ENCODE assay signal across 20 cellular contexts in genomic region chr13:63853816-63854215, GRCh38.
A peak's percentile ranks its signal among the peaks of the same experiment; 100 is the strongest.
DNase-seq lines count a peak whose midpoint lies in the region; ATAC-seq and TF ChIP-seq lines count a peak whose summit lies in the region.
"Had no signal": no experiment of that assay in that cellular context is flagged by ENCODE, and none has a peak within 500 bp of the region (broad histone marks: within the 10 kb centered on the region; RNA-seq: fewer than 3 reads in every experiment).

No MANE protein-coding gene starts in this region.

- no peak for TF ChIP-seq CTCF in A673 (conservative IDR thresholded peaks at IDR 0.05; ENCODE audit: low read depth, low read length)
- no peak for TF ChIP-seq CTCF in OCI-LY1 (IDR thresholded peaks at IDR 0.05; ENCODE audit: low read length)
- no peak for TF ChIP-seq CTCF in neural cell (IDR thresholded peaks at IDR 0.05; ENCODE audit: poor library complexity, severe bottlenecking)
- no peak for TF ChIP-seq CTCF in RWPE1 (conservative IDR thresholded peaks at IDR 0.05; ENCODE audit: low read depth)
- no peak for TF ChIP-seq CTCF in heart left ventricle (IDR thresholded peaks at IDR 0.05)

- H4K20me1 ChIP-seq in OCI-LY1 (ENCODE audit: insufficient read depth, low read length) (no peaks in the 10 kb centered on the region), neural cell (ENCODE audit: insufficient read depth) (no peaks in the 10 kb centered on the region)
- H4K20me1 ChIP-seq: BLaER1 treated with 17β-estradiol and CSF1 and Interleukin-3, amounts not matched to agents 10 nM and 100 nM had no signal

- H3K9ac ChIP-seq in OCI-LY1 (ENCODE audit: low read length) (no peak overlapping the region), neural cell (ENCODE audit: low read length) (no peak overlapping the region)
- H3K9ac ChIP-seq: BLaER1 treated with 17β-estradiol and CSF1 and Interleukin-3, amounts not matched to agents 10 nM and 100 nM had no signal

- H3K9me2 ChIP-seq in OCI-LY1 (ENCODE audit: low read depth, low read length) (no peaks in the 10 kb centered on the region; the same call in 1 of the 2 replicates), neural cell (ENCODE audit: insufficient read depth, low read length) (no peaks in the 10 kb centered on the region)

- H3K9me3 ChIP-seq in A673 (ENCODE audit: low read depth, low read length, poor library complexity, severe bottlenecking) (no peaks in the 10 kb centered on the region), OCI-LY1 (ENCODE audit: low read length) (no peaks in the 10 kb centered on the region), neural cell (ENCODE audit: low read length) (no peaks in the 10 kb centered on the region), heart left ventricle (no peaks in the 10 kb centered on the region)
- H3K9me3 ChIP-seq: BE2C; BLaER1 treated with 17β-estradiol and CSF1 and Interleukin-3, amounts not matched to agents 10 nM and 100 nM; HAP-1 had no signal

- H3K4me2 ChIP-seq in OCI-LY1 (ENCODE audit: low read length) = no peak overlapping the region
- no peak overlapping the region for H3K4me2 ChIP-seq in neural cell (ENCODE audit: low read length)
- H3K4me2 ChIP-seq: BLaER1 treated with 17β-estradiol and CSF1 and Interleukin-3, amounts not matched to agents 10 nM and 100 nM had no signal

- H3K4me1 ChIP-seq in A673 (ENCODE audit: insufficient read depth, low read length, poor library complexity, severe bottlenecking) = peaks cover 5% of the 10 kb centered on the region
- no peaks in the 10 kb centered on the region for H3K4me1 ChIP-seq in OCI-LY1 (ENCODE audit: insufficient read depth, low read length, severe bottlenecking)
- no peaks in the 10 kb centered on the region for H3K4me1 ChIP-seq in heart left ventricle
- H3K4me1 ChIP-seq: BE2C; BLaER1 treated with 17β-estradiol and CSF1 and Interleukin-3, amounts not matched to agents 10 nM and 100 nM; HAP-1 had no signal

- H3F3A ChIP-seq in OCI-LY1 (ENCODE audit: insufficient read depth, low read length) (no peaks in the 10 kb centered on the region), neural cell (ENCODE audit: insufficient read depth, low read length, poor library complexity, severe bottlenecking) (no peaks in the 10 kb centered on the region)

- TF ChIP-seq RAD21 in neural cell (conservative IDR thresholded peaks at IDR 0.05) = no peak

- TF ChIP-seq EP300 in neural cell (conservative IDR thresholded peaks at IDR 0.05; ENCODE audit: poor library complexity, severe bottlenecking) = no peak

- H2AFZ ChIP-seq in OCI-LY1 (ENCODE audit: low read length) (peak overlapping the region; percentile 70; the same call in 1 of the 2 replicates), neural cell (ENCODE audit: low read depth, low read length) (no peak overlapping the region)

- H3K27me3 ChIP-seq in A673 (replicated peaks; ENCODE audit: insufficient read depth, low read depth, low read length, poor library complexity) (no peaks in the 10 kb centered on the region), OCI-LY1 (ENCODE audit: insufficient read depth, low read length) (no peaks in the 10 kb centered on the region), neural cell (ENCODE audit: insufficient read depth, low read depth, low read length) (no peaks in the 10 kb centered on the region), heart left ventricle (no peaks in the 10 kb centered on the region)
- H3K27me3 ChIP-seq: BE2C; BLaER1 treated with 17β-estradiol and CSF1 and Interleukin-3, amounts not matched to agents 10 nM and 100 nM had no signal

- no peak for TF ChIP-seq POLR2A in heart left ventricle (IDR thresholded peaks at IDR 0.05)

- ATAC-seq in HG03039 (IDR thresholded peaks at IDR 0.05; ENCODE audit: unreplicated experiment) = no peak
- ATAC-seq in heart left ventricle = no peak

- H3K36me3 ChIP-seq in A673 (ENCODE audit: insufficient read depth, low read length, poor library complexity, severe bottlenecking) (no peaks in the 10 kb centered on the region), OCI-LY1 (ENCODE audit: insufficient read depth, low read length) (no peaks in the 10 kb centered on the region), neural cell (ENCODE audit: insufficient read depth, low read length) (no peaks in the 10 kb centered on the region), heart left ventricle (no peaks in the 10 kb centered on the region)
- H3K36me3 ChIP-seq: BE2C; BLaER1 treated with 17β-estradiol and CSF1 and Interleukin-3, amounts not matched to agents 10 nM and 100 nM; HAP-1 had no signal

- DNase-seq in A673 (ENCODE audit: low spot score) (peak; percentile 21), NCI-H146 treated with DMSO at 0.1 percent for 48 hours (lab: John Stamatoyannopoulos, UW; ENCODE audit: unreplicated experiment) (peak; percentile 49), RWPE1 (ENCODE audit: low spot score) (no peak), heart left ventricle (no peak)
- DNase-seq: ACHN; AML-193; BE2C; Calu3; CD4-positive, alpha-beta T cell; CD8-positive, alpha-beta memory T cell; DMS53; DMS79 treated with DMSO at 0.1 percent for 48 hours; GF-D8; GOT3 had no signal

- WGBS in heart left ventricle, 4 donors = 64 to 72% (median 68%) methylated on average over 2 of the region's 2 CpGs

- no peak overlapping the region for H3K27ac ChIP-seq in A673 (ENCODE audit: low read depth, low read length, poor library complexity, severe bottlenecking)
- H3K27ac ChIP-seq in OCI-LY1 (ENCODE audit: low read depth, low read length, poor library complexity, severe bottlenecking) = no peak overlapping the region
- H3K27ac ChIP-seq in neural cell (ENCODE audit: low read length) = no peak overlapping the region
- H3K27ac ChIP-seq in RWPE1 = no peak overlapping the region
- H3K27ac ChIP-seq in heart left ventricle = no peak overlapping the region
- H3K27ac ChIP-seq: 22Rv1; BLaER1 treated with 17β-estradiol and CSF1 and Interleukin-3, amounts not matched to agents 10 nM and 100 nM had no signal

- intact Hi-C loops in A673 (cut with micrococcal nuclease; ENCODE audit: unreplicated experiment) (no loop called here), heart left ventricle (cut with DNase I) (no loop called here)

- H3K79me2 ChIP-seq in OCI-LY1 (ENCODE audit: insufficient read depth, low read length) (no peaks in the 10 kb centered on the region), neural cell (replicated peaks; ENCODE audit: insufficient read depth, low read length) (no peaks in the 10 kb centered on the region)

- no TSS peak for BruUV-seq in A673 (replicated peaks; lab: Mats Ljungman, UMichigan)

- CTCF ChIA-PET in A673 (lab: Charles Lee) = no interaction called here
- CTCF ChIA-PET in RWPE1 (lab: Yijun Ruan, JAX) = no interaction called here

- H3K4me3 ChIP-seq in A673 (ENCODE audit: low read depth, low read length, poor library complexity, severe bottlenecking) = no peak overlapping the region
- no peak overlapping the region for H3K4me3 ChIP-seq in OCI-LY1 (ENCODE audit: low read depth, low read length, poor library complexity, severe bottlenecking)
- H3K4me3 ChIP-seq in neural cell (ENCODE audit: low read length) = no peak overlapping the region
- no peak overlapping the region for H3K4me3 ChIP-seq in heart left ventricle
- H3K4me3 ChIP-seq: BLaER1 treated with 17β-estradiol and CSF1 and Interleukin-3, amounts not matched to agents 10 nM and 100 nM; HAP-1 had no signal

- POLR2A ChIA-PET in A673 (lab: Charles Lee; ENCODE audit: low non-redundant PET) = no interaction called here
- POLR2A ChIA-PET in RWPE1 (lab: Yijun Ruan, JAX; ENCODE audit: low non-redundant PET) = no interaction called here

TF ChIP-seq in neural cell, 6 proteins besides CTCF, POLR2A, EP300 and RAD21:
- no peak for TF ChIP-seq EZH2 (IDR thresholded peaks at IDR 0.05; ENCODE audit: borderline replicate concordance, insufficient read depth, low read length, poor library complexity, severe bottlenecking)
- peak; percentile 38 for TF ChIP-seq POLR2AphosphoS5 (IDR thresholded peaks at IDR 0.05)

Comparison
In these comparisons a context has a peak if more than half of its experiments do, and no peak if none do; other contexts are left out.
1. DNase-seq: peak in A673 (single experiment) and NCI-H146 treated with DMSO at 0.1 percent for 48 hours (single experiment); none in RWPE1 (single experiment) and heart left ventricle (0 of 5).